Comparison of ENCODE assay signal across 16 cellular contexts in the genomic region with DNA sequence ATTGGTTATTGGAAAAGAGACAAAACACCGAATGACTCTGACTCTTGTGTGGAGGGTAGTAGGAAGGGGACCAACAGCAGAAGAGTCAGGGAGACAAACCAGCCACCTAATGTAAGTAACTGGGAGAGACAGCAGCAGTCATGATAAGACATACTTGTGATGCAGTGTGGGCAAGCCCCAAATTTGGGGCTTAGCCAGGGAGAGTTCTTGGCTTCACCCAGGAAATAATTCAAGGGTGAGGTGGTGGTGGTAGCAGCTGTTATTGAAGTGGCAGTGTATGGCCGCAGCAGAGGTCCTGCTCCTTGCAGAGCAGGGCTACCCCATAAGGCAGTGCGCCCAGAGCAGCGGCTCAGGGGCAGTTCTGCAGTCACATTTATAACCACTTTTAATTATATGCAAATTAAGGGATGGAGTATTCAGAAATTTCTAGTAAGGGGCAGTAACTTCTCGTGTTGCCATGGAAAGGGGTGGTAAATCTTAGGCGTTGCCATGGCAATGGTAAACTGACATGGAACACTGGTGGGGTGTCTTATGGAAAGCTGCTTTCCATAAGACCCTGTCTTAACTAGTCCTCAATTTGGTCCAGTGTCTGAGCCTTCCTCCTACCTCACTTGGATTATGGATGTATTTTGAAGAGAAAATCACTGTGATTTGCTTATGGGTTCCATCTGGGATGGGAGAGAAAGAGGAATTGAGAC.
DNase-seq lines count a peak whose midpoint lies in the region; ATAC-seq and TF ChIP-seq lines count a peak whose summit lies in the region.
"Had no signal": no experiment of that assay in that cellular context is flagged by ENCODE, and none has a peak within 500 bp of the region (broad histone marks: within the 10 kb centered on the region; RNA-seq: fewer than 3 reads in every experiment).

No MANE protein-coding gene starts in this region.

- H3K9me3 Mint-ChIP-seq in CD4-positive, alpha-beta memory T cell, result peaks cover 0 to 4% (median 0%) of the 10 kb centered on the region in 8 donors
- H3K9me3 Mint-ChIP-seq in IgD-negative memory B cell, result peaks cover 0 to 4% (median 0%) of the 10 kb centered on the region in 3 donors
- no peaks in the 10 kb centered on the region for H3K9me3 Mint-ChIP-seq in activated T-helper 17 cell treated with anti-CD3 and anti-CD28 coated beads, Interleukin-2, amount 50 U/mL, for 72 hours
- H3K9me3 Mint-ChIP-seq in Caco-2 (ENCODE audit: unreplicated experiment), result no peaks in the 10 kb centered on the region

- H3K4me3 ChIP-seq in CD4-positive, alpha-beta memory T cell (ENCODE audit: low read length in 2 of 2), result no peak overlapping the region
- H3K4me3 ChIP-seq in mesendoderm (ENCODE audit: low read length), result no peak overlapping the region
- no peak overlapping the region for H3K4me3 ChIP-seq in Peyer's patch
- no peak overlapping the region for H3K4me3 ChIP-seq in Caco-2 (ENCODE audit: low read depth, low read length)
- H3K4me3 ChIP-seq: HAP-1, SJSA1 had no signal

- no peaks in the 10 kb centered on the region for H3K27me3 ChIP-seq in CD4-positive, alpha-beta memory T cell (ENCODE audit: insufficient read depth, low read length)
- H3K27me3 ChIP-seq in mesendoderm (ENCODE audit: insufficient read depth, low read length, poor library complexity) (no peaks in the 10 kb centered on the region), Peyer's patch (no peaks in the 10 kb centered on the region), Caco-2 (replicated peaks; ENCODE audit: control insufficient read depth, insufficient read depth, low read length) (no peaks in the 10 kb centered on the region)
- H3K27me3 ChIP-seq: SJSA1 had no signal

- peak overlapping the region in 4 of 8 donors; percentile 7 to 94 (median 89) for H3K4me3 Mint-ChIP-seq in CD4-positive, alpha-beta memory T cell
- H3K4me3 Mint-ChIP-seq in IgD-negative memory B cell (peak overlapping the region in 3 of 4 donors; percentile 24 to 46 (median 25)), Caco-2 (ENCODE audit: unreplicated experiment) (no peak overlapping the region)
- H3K4me3 Mint-ChIP-seq in activated T-helper 17 cell treated with anti-CD3 and anti-CD28 coated beads, Interleukin-2, amount 50 U/mL, for 72 hours, result peak overlapping the region; percentile 8

- H3K36me3 Mint-ChIP-seq in CD4-positive, alpha-beta memory T cell, result no peaks in the 10 kb centered on the region
- H3K36me3 Mint-ChIP-seq in IgD-negative memory B cell (no peaks in the 10 kb centered on the region), Caco-2 (ENCODE audit: insufficient read depth, unreplicated experiment) (no peaks in the 10 kb centered on the region)
- no peaks in the 10 kb centered on the region for H3K36me3 Mint-ChIP-seq in activated T-helper 17 cell treated with anti-CD3 and anti-CD28 coated beads, Interleukin-2, amount 50 U/mL, for 72 hours (ENCODE audit: low read depth)

- H3K79me1 ChIP-seq in mesendoderm (ENCODE audit: low read length), result no peaks in the 10 kb centered on the region

- DNase-seq in CD4-positive, alpha-beta memory T cell, result no peak
- DNase-seq in mesendoderm, result peak; percentile 20
- DNase-seq in NCI-H2081 treated with DMSO at 0.1 percent for 48 hours (lab: John Stamatoyannopoulos, UW), result no peak
- DNase-seq in Peyer's patch, result no peak
- DNase-seq in Caco-2, result no peak
- DNase-seq: AML-193, DMS153, GF-D8, KBM-7, NCI-H1417, NCI-H1930, NCI-H526 had no signal

- H3K4me1 ChIP-seq in CD4-positive, alpha-beta memory T cell (ENCODE audit: insufficient read depth, low read length), result no peaks in the 10 kb centered on the region
- no peaks in the 10 kb centered on the region for H3K4me1 ChIP-seq in mesendoderm (ENCODE audit: control insufficient read depth, low read depth, low read length)
- no peaks in the 10 kb centered on the region for H3K4me1 ChIP-seq in Peyer's patch
- H3K4me1 ChIP-seq in Caco-2, result no peaks in the 10 kb centered on the region

- H3K36me3 ChIP-seq in CD4-positive, alpha-beta memory T cell (ENCODE audit: insufficient read depth, low read length), result no peaks in the 10 kb centered on the region
- H3K36me3 ChIP-seq in mesendoderm (ENCODE audit: control insufficient read depth, insufficient read depth, low read length), result no peaks in the 10 kb centered on the region
- no peaks in the 10 kb centered on the region for H3K36me3 ChIP-seq in Peyer's patch
- no peaks in the 10 kb centered on the region for H3K36me3 ChIP-seq in Caco-2 (ENCODE audit: control insufficient read depth, insufficient read depth, low read length)
- H3K36me3 ChIP-seq: HAP-1, SJSA1 had no signal

- no peak overlapping the region for H3K4ac ChIP-seq in mesendoderm (ENCODE audit: low read depth, low read length)

- H3K27ac Mint-ChIP-seq in CD4-positive, alpha-beta memory T cell, result peak overlapping the region in 4 of 7 donors; percentile 5 to 70 (median 56)
- H3K27ac Mint-ChIP-seq in IgD-negative memory B cell (peak overlapping the region in 1 of 3 donors; percentile 87), Caco-2 (ENCODE audit: unreplicated experiment) (no peak overlapping the region)
- peak overlapping the region; percentile 26 for H3K27ac Mint-ChIP-seq in activated T-helper 17 cell treated with anti-CD3 and anti-CD28 coated beads, Interleukin-2, amount 50 U/mL, for 72 hours

- no peak for TF ChIP-seq POLR2A in Peyer's patch (IDR thresholded peaks at IDR 0.05)

- no peak overlapping the region for H2BK5ac ChIP-seq in mesendoderm (ENCODE audit: low read length)

- H3K27me3 Mint-ChIP-seq in CD4-positive, alpha-beta memory T cell, result no peaks in the 10 kb centered on the region
- H3K27me3 Mint-ChIP-seq in IgD-negative memory B cell (peaks cover 2% of the 10 kb centered on the region), Caco-2 (ENCODE audit: insufficient read depth, unreplicated experiment) (peaks cover 5% of the 10 kb centered on the region)
- no peaks in the 10 kb centered on the region for H3K27me3 Mint-ChIP-seq in activated T-helper 17 cell treated with anti-CD3 and anti-CD28 coated beads, Interleukin-2, amount 50 U/mL, for 72 hours

- no peak overlapping the region for H3K27ac ChIP-seq in CD4-positive, alpha-beta memory T cell (ENCODE audit: low read depth, low read length)
- H3K27ac ChIP-seq in mesendoderm (ENCODE audit: low read depth, low read length), result no peak overlapping the region
- no peak overlapping the region for H3K27ac ChIP-seq in Peyer's patch
- H3K27ac ChIP-seq: SJSA1 had no signal

- H4K8ac ChIP-seq in mesendoderm (ENCODE audit: low read depth, low read length), result no peak overlapping the region

- POLR2A ChIA-PET in CD4-positive, alpha-beta memory T cell (lab: Charles Lee; ENCODE audit: partially characterized antibody), result no interaction called here
- POLR2A ChIA-PET in Caco-2 (lab: Charles Lee), result no interaction called here

- H3K9me3 ChIP-seq in CD4-positive, alpha-beta memory T cell (ENCODE audit: control insufficient read depth in 1 of 2, low read length in 2 of 2), result no peaks in the 10 kb centered on the region
- H3K9me3 ChIP-seq in Peyer's patch (no peaks in the 10 kb centered on the region), Caco-2 (no peaks in the 10 kb centered on the region)
- H3K9me3 ChIP-seq: HAP-1, SJSA1 had no signal

- no peak overlapping the region for H3K4me2 ChIP-seq in mesendoderm (ENCODE audit: low read length)

- H4K5ac ChIP-seq in mesendoderm (ENCODE audit: low read length), result no peak overlapping the region

- H3K56ac ChIP-seq in mesendoderm (ENCODE audit: low read length), result no peak overlapping the region

- H3K23ac ChIP-seq in mesendoderm (ENCODE audit: low read length), result no peak overlapping the region

- no CpG with 5 or more reads among the region's 6 CpGs for WGBS in mesendoderm (ENCODE audit: extremely low coverage, insufficient coverage, low lambda C conversion rate)

- no peak for ATAC-seq in activated T-helper 17 cell treated with anti-CD3 and anti-CD28 coated beads, Interleukin-2, amount 50 U/mL, for 72 hours (replicated peaks)

- intact Hi-C loops in CD4-positive, alpha-beta memory T cell (cut with micrococcal nuclease), result no loop called here
- intact Hi-C loops in Caco-2 (cut with micrococcal nuclease; ENCODE audit: unreplicated experiment), result no loop called here

- BruUV-seq in Caco-2 (replicated peaks; lab: Mats Ljungman, UMichigan), result no TSS peak

- H2BK120ac ChIP-seq in mesendoderm (ENCODE audit: low read depth, low read length), result no peak overlapping the region

- peaks cover 7 to 18% (median 13%) of the 10 kb centered on the region in 4 donors for H3K4me1 Mint-ChIP-seq in CD4-positive, alpha-beta memory T cell
- H3K4me1 Mint-ChIP-seq in IgD-negative memory B cell, result peaks cover 12 to 15% (median 14%) of the 10 kb centered on the region in 3 donors
- H3K4me1 Mint-ChIP-seq in activated T-helper 17 cell treated with anti-CD3 and anti-CD28 coated beads, Interleukin-2, amount 50 U/mL, for 72 hours, result peaks cover 10% of the 10 kb centered on the region
- H3K4me1 Mint-ChIP-seq in Caco-2 (ENCODE audit: low read depth, unreplicated experiment), result no peaks in the 10 kb centered on the region

- CTCF ChIA-PET in CD4-positive, alpha-beta memory T cell (lab: Charles Lee; ENCODE audit: partially characterized antibody), result no interaction called here
- CTCF ChIA-PET in Caco-2 (lab: Charles Lee), result no interaction called here

- no peak for TF ChIP-seq CTCF in Peyer's patch (IDR thresholded peaks at IDR 0.05)
- no peak for TF ChIP-seq CTCF in Caco-2 (IDR thresholded peaks at IDR 0.05; ENCODE audit: insufficient read depth in 1 of 2, low read depth in 1 of 2, low read length in 1 of 2, severe bottlenecking in 1 of 2, unreplicated experiment in 1 of 2)

- H3K18ac ChIP-seq in mesendoderm (ENCODE audit: low read length), result no peak overlapping the region

- no peak overlapping the region for H2BK15ac ChIP-seq in mesendoderm (replicated peaks; ENCODE audit: low read depth)

- H3K79me2 ChIP-seq in mesendoderm (ENCODE audit: control insufficient read depth, insufficient read depth, low read length), result no peaks in the 10 kb centered on the region

- no peak overlapping the region for H2AK5ac ChIP-seq in mesendoderm (ENCODE audit: low read length)

- no peak overlapping the region for H3K9ac ChIP-seq in mesendoderm (ENCODE audit: low read length)
